8 cellular contexts compared by ENCODE assay signal in genomic region chr20:25310921-25311728, GRCh38.
A peak's percentile ranks its signal among the peaks of the same experiment; 100 is the strongest.
DNase-seq lines count a peak whose midpoint lies in the region; ATAC-seq and TF ChIP-seq lines count a peak whose summit lies in the region.

No MANE protein-coding gene starts in this region.

- H3K4me1 ChIP-seq in body of pancreas: peaks cover 16% of the 10 kb centered on the region

- peaks cover 0 to 2% of the 10 kb centered on the region in 2 donors for H3K36me3 ChIP-seq in body of pancreas (replicated peaks in 1 of 2; ENCODE audit: insufficient read depth in 1 of 2, low read depth in 2 of 2)

- no peak for TF ChIP-seq CTCF in body of pancreas (IDR thresholded peaks at IDR 0.05)

- TF ChIP-seq POLR2A in body of pancreas (IDR thresholded peaks at IDR 0.05): no peak

- peak overlapping the region; percentile 83 for H3K4me3 Mint-ChIP-seq in stimulated activated naive CD8-positive, alpha-beta T cell treated with anti-CD3 and anti-CD28 coated beads, Interleukin-15, Interleukin-2, amounts not matched to agents 100 ng/mL and 50 ng/mL, for 24 hours

- DNase-seq in stimulated activated naive CD8-positive, alpha-beta T cell treated with anti-CD3 and anti-CD28 coated beads, Interleukin-15, Interleukin-2, amounts not matched to agents 100 U/mL and 50 U/mL, for 24 hours: no peak
- DNase-seq in body of pancreas (peak in 2 of 4 donors; percentile 3 to 8), mesenteric fat pad (ENCODE audit: low spot score) (peak; percentile 67), NCI-H1092 treated with DMSO at 0.1 percent for 48 hours (lab: John Stamatoyannopoulos, UW) (no peak), CD1c-positive myeloid dendritic cell (ENCODE audit: extremely low spot score) (no peak)

- H3K27ac Mint-ChIP-seq in stimulated activated naive CD8-positive, alpha-beta T cell treated with anti-CD3 and anti-CD28 coated beads, Interleukin-15, Interleukin-2, amounts not matched to agents 100 ng/mL and 50 ng/mL, for 24 hours: peak overlapping the region; percentile 97

- intact Hi-C loops in body of pancreas (cut with DNase I): no loop called here

- 76 to 80% methylated on average over 6 of the region's 6 CpGs for WGBS in body of pancreas, 2 donors

- H3K4me3 ChIP-seq in body of pancreas: no peak overlapping the region

- peaks cover 40% of the 10 kb centered on the region for H3K4me1 Mint-ChIP-seq in stimulated activated naive CD8-positive, alpha-beta T cell treated with anti-CD3 and anti-CD28 coated beads, Interleukin-15, Interleukin-2, amounts not matched to agents 100 ng/mL and 50 ng/mL, for 24 hours (ENCODE audit: low read depth)

- no peaks in the 10 kb centered on the region for H3K9me3 ChIP-seq in body of pancreas

- no peaks in the 10 kb centered on the region for H3K27me3 Mint-ChIP-seq in stimulated activated naive CD8-positive, alpha-beta T cell treated with anti-CD3 and anti-CD28 coated beads, Interleukin-15, Interleukin-2, amounts not matched to agents 100 ng/mL and 50 ng/mL, for 24 hours

- no peaks in the 10 kb centered on the region for H3K36me3 Mint-ChIP-seq in stimulated activated naive CD8-positive, alpha-beta T cell treated with anti-CD3 and anti-CD28 coated beads, Interleukin-15, Interleukin-2, amounts not matched to agents 100 ng/mL and 50 ng/mL, for 24 hours (ENCODE audit: low read depth)

- no peaks in the 10 kb centered on the region for H3K27me3 ChIP-seq in body of pancreas

- no peaks in the 10 kb centered on the region for H3K9me3 Mint-ChIP-seq in stimulated activated naive CD8-positive, alpha-beta T cell treated with anti-CD3 and anti-CD28 coated beads, Interleukin-15, Interleukin-2, amounts not matched to agents 100 ng/mL and 50 ng/mL, for 24 hours

- H3K27ac ChIP-seq in body of pancreas: peak overlapping the region; percentile 21 to 60 (median 50)

- ATAC-seq in stimulated activated naive CD8-positive, alpha-beta T cell treated with anti-CD3 and anti-CD28 coated beads, Interleukin-15, Interleukin-2, amounts not matched to agents 100 U/mL and 50 U/mL, for 24 hours: no peak
- ATAC-seq in body of pancreas (no peak), GM21515 (IDR thresholded peaks at IDR 0.05; ENCODE audit: unreplicated experiment) (no peak), HG03045 (IDR thresholded peaks at IDR 0.05; ENCODE audit: unreplicated experiment) (no peak)
